Comparison of ENCODE assay signal across 1 cellular context in the genomic region with DNA sequence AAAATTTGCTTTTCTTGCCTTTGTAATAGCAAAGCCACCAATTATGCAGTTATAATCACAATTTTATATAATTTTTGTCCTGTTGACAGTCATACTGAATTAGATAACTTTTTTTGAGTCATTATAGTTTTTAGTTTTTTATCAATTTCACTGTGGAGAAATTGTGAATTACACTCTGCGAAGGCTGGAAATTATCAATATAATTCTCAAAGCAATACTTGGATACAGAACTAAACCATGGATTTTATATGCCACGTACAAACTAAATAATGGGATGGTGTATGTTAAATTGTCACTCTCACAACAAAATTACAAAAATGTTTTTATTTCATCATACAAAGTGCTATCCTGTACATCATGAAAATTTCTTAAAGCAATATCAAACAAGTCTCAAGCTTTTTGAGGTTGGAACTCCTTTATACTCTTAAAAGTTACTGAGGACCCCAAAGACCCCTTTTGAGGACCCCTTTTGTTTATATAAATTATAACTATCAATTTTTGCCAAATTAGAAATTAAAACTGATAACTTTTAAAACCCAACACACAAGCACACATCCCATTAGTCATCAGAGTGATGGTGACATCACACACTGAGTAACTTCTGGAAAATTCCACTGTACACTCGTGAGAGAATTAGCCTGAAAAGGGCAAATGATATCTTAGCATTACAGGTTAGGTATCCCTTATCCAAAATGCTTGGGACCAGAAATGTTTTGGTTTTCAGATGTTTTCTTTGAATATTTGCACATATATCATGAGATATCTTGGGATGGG.
TF ChIP-seq lines count a peak whose summit lies in the region.

No MANE protein-coding gene starts in this region.

TF ChIP-seq in SK-N-SH treated with all-trans-retinoic acid at 6 μM for 48 hours, 23 proteins besides CTCF, POLR2A, EP300 and RAD21 (continued from another document):
- TF ChIP-seq, protein P1, sequence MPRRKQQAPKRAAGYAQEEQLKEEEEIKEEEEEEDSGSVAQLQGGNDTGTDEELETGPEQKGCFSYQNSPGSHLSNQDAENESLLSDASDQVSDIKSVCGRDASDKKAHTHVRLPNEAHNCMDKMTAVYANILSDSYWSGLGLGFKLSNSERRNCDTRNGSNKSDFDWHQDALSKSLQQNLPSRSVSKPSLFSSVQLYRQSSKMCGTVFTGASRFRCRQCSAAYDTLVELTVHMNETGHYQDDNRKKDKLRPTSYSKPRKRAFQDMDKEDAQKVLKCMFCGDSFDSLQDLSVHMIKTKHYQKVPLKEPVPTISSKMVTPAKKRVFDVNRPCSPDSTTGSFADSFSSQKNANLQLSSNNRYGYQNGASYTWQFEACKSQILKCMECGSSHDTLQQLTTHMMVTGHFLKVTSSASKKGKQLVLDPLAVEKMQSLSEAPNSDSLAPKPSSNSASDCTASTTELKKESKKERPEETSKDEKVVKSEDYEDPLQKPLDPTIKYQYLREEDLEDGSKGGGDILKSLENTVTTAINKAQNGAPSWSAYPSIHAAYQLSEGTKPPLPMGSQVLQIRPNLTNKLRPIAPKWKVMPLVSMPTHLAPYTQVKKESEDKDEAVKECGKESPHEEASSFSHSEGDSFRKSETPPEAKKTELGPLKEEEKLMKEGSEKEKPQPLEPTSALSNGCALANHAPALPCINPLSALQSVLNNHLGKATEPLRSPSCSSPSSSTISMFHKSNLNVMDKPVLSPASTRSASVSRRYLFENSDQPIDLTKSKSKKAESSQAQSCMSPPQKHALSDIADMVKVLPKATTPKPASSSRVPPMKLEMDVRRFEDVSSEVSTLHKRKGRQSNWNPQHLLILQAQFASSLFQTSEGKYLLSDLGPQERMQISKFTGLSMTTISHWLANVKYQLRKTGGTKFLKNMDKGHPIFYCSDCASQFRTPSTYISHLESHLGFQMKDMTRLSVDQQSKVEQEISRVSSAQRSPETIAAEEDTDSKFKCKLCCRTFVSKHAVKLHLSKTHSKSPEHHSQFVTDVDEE (CRISPR knock-in tag; IDR thresholded peaks at IDR 0.05), result no peak
- TF ChIP-seq ARNTL (CRISPR knock-in tag; IDR thresholded peaks at IDR 0.05; ENCODE audit: borderline replicate concordance, low read depth) (no peak), ZFP3 (CRISPR knock-in tag; IDR thresholded peaks at IDR 0.05) (no peak), TCF4 (CRISPR knock-in tag; IDR thresholded peaks at IDR 0.05; ENCODE audit: borderline replicate concordance) (no peak), ZFP30 (CRISPR knock-in tag; IDR thresholded peaks at IDR 0.05) (no peak), PPARA (CRISPR knock-in tag; IDR thresholded peaks at IDR 0.05; ENCODE audit: borderline replicate concordance) (no peak), ZNF8 (CRISPR knock-in tag; IDR thresholded peaks at IDR 0.05) (no peak), SNAI2 (CRISPR knock-in tag; IDR thresholded peaks at IDR 0.05) (no peak)
- TF ChIP-seq, protein P2, sequence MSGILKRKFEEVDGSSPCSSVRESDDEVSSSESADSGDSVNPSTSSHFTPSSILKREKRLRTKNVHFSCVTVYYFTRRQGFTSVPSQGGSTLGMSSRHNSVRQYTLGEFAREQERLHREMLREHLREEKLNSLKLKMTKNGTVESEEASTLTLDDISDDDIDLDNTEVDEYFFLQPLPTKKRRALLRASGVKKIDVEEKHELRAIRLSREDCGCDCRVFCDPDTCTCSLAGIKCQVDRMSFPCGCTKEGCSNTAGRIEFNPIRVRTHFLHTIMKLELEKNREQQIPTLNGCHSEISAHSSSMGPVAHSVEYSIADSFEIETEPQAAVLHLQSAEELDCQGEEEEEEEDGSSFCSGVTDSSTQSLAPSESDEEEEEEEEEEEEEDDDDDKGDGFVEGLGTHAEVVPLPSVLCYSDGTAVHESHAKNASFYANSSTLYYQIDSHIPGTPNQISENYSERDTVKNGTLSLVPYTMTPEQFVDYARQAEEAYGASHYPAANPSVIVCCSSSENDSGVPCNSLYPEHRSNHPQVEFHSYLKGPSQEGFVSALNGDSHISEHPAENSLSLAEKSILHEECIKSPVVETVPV (CRISPR knock-in tag; IDR thresholded peaks at IDR 0.05), result no peak
